In the genomic region with DNA sequence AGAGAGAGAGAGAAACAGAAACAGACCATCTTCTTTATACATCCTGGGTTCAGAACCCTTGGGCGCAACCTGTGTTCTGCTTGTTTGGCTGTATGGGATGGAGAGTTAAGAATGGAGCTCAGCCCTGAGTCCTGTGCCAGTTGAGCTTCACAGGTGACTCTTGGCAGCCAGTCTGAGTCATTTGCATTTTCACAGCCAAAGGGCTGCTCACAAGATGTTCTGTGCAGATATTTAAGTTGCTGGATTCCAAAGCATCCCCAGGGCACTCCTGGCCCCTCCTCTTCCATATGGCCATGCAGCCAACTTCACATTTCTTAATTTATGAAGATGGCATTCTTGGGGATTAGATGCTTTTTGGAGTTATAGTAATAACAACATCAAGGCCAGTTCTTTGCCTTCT, we compare ENCODE assay signal across 14 cellular contexts.
A peak's percentile ranks its signal among the peaks of the same experiment; 100 is the strongest.
DNase-seq lines count a peak whose midpoint lies in the region; ATAC-seq and TF ChIP-seq lines count a peak whose summit lies in the region.
"Had no signal": no experiment of that assay in that cellular context is flagged by ENCODE, and none has a peak within 500 bp of the region (broad histone marks: within the 10 kb centered on the region; RNA-seq: fewer than 3 reads in every experiment).

No MANE protein-coding gene starts in this region.

- POLR2A ChIA-PET in SK-N-SH (lab: Yijun Ruan, JAX) = no interaction called here

- no peak overlapping the region for H3K9ac ChIP-seq in SK-N-SH
- no peak overlapping the region for H3K9ac ChIP-seq in neural progenitor cell

- H3F3A ChIP-seq in SK-N-SH (replicated peaks; ENCODE audit: insufficient read depth) (peaks cover 11% of the 10 kb centered on the region), neural progenitor cell (ENCODE audit: low read depth) (no peaks in the 10 kb centered on the region)

- H3K36me3 ChIP-seq in SK-N-SH (replicated peaks in 1 of 2; ENCODE audit: control insufficient read depth in 1 of 2, insufficient read depth in 2 of 2, low read length in 1 of 2) (no peaks in the 10 kb centered on the region), neural progenitor cell (no peaks in the 10 kb centered on the region)
- H3K36me3 ChIP-seq: MG63 had no signal

- no peak overlapping the region for H2AFZ ChIP-seq in SK-N-SH (ENCODE audit: low read depth)
- no peak overlapping the region for H2AFZ ChIP-seq in neural progenitor cell (replicated peaks)

- CTCF ChIA-PET in SK-N-SH (lab: Yijun Ruan, JAX) = interaction anchor here (0.9 kb wide), 1 partner anchor 12 kb away, joined by 7 read pairs; no protein-coding TSS in a partner anchor

- peaks cover 4% of the 10 kb centered on the region for H3K4me1 Mint-ChIP-seq in neural progenitor cell

- no peak overlapping the region for H3K4me2 ChIP-seq in SK-N-SH
- no peak overlapping the region for H3K4me2 ChIP-seq in neural progenitor cell

- H3K27me3 ChIP-seq in SK-N-SH (ENCODE audit: insufficient read depth) = no peaks in the 10 kb centered on the region
- H3K27me3 ChIP-seq in neural progenitor cell = no peaks in the 10 kb centered on the region
- H3K27me3 ChIP-seq: MG63 had no signal

- no peak for TF ChIP-seq CTCF in SK-N-SH (IDR thresholded peaks at IDR 0.05)
- no peak for TF ChIP-seq CTCF in epithelial cell of esophagus (IDR thresholded peaks at IDR 0.05; ENCODE audit: insufficient read depth, low read depth, low read length, missing control alignments)
- TF ChIP-seq CTCF in neural progenitor cell (IDR thresholded peaks at IDR 0.05) = no peak

- 63% methylated on average over 1 of the region's 1 CpG for WGBS in SK-N-SH (ENCODE audit: low lambda C conversion rate)

- H3K9me2 ChIP-seq in SK-N-SH = no peaks in the 10 kb centered on the region

- DNase-seq in SK-N-SH (no peak), NCI-H524 (lab: John Stamatoyannopoulos, UW) (peak; percentile 26 to 75), epithelial cell of esophagus (ENCODE audit: low read depth) (peak; percentile 29), superior temporal gyrus (ENCODE audit: extremely low spot score) (peak; percentile 49), D341Med (ENCODE audit: low spot score) (no peak), neural progenitor cell (ENCODE audit: low spot score) (no peak), COLO668 (lab: John Stamatoyannopoulos, UW; ENCODE audit: unreplicated experiment) (no peak)
- DNase-seq: HFFc6, MG63, NCI-H1092, NCI-H2081 treated with DMSO at 0.1 percent for 48 hours, NCI-H2227 treated with DMSO at 0.1 percent for 48 hours, SHP77 treated with DMSO at 0.1 percent for 48 hours had no signal

- H3K79me2 ChIP-seq in SK-N-SH (ENCODE audit: insufficient read depth) (no peaks in the 10 kb centered on the region), neural progenitor cell (ENCODE audit: low read depth) (no peaks in the 10 kb centered on the region)

- no peak overlapping the region for H3K4me3 Mint-ChIP-seq in neural progenitor cell
- H3K4me3 Mint-ChIP-seq: HFFc6 had no signal

- peaks cover 4% of the 10 kb centered on the region for H3K27me3 Mint-ChIP-seq in neural progenitor cell (ENCODE audit: insufficient read depth, low read depth)

- no peak overlapping the region for H3K27ac ChIP-seq in SK-N-SH (ENCODE audit: low read depth in 2 of 2, low read length in 1 of 2)
- no peak overlapping the region for H3K27ac ChIP-seq in neural progenitor cell

- H3K27ac Mint-ChIP-seq in neural progenitor cell = no peak overlapping the region
- H3K27ac Mint-ChIP-seq: HFFc6 had no signal

- H3K9me3 ChIP-seq in SK-N-SH (no peaks in the 10 kb centered on the region), neural progenitor cell (ENCODE audit: low read depth) (no peaks in the 10 kb centered on the region)
- H3K9me3 ChIP-seq: MG63 had no signal

- ATAC-seq in SK-N-SH treated with all-trans-retinoic acid at 6 μM for 48 hours = no peak

- peaks cover 4% of the 10 kb centered on the region for H3K9me3 Mint-ChIP-seq in neural progenitor cell
- H3K9me3 Mint-ChIP-seq: HFFc6 had no signal

- H4K20me1 ChIP-seq in SK-N-SH (ENCODE audit: insufficient read depth) (no peaks in the 10 kb centered on the region), neural progenitor cell (ENCODE audit: low read depth) (no peaks in the 10 kb centered on the region)

- no peak overlapping the region for H3K4me3 ChIP-seq in SK-N-SH (ENCODE audit: low read depth in 2 of 2, low read length in 1 of 2)
- no peak overlapping the region for H3K4me3 ChIP-seq in epithelial cell of esophagus (ENCODE audit: low read length)
- no peak overlapping the region for H3K4me3 ChIP-seq in neural progenitor cell
- H3K4me3 ChIP-seq: MG63 had no signal

- TF ChIP-seq RAD21 in SK-N-SH (IDR thresholded peaks at IDR 0.05; ENCODE audit: low read length) = no peak

- H3K4me1 ChIP-seq in SK-N-SH (ENCODE audit: control insufficient read depth in 1 of 2, insufficient read depth in 2 of 2, low read depth in 1 of 2, low read length in 1 of 2) (peaks cover 11 to 12% of the 10 kb centered on the region in 2 experiments; a peak in 3 of 4 replicates), neural progenitor cell (peaks cover 4% of the 10 kb centered on the region)

- no peak for TF ChIP-seq EP300 in SK-N-SH (IDR thresholded peaks at IDR 0.05; ENCODE audit: borderline replicate concordance in 1 of 2, low read depth in 1 of 2, low read length in 1 of 2)

- H3K36me3 Mint-ChIP-seq in neural progenitor cell = peaks cover 3% of the 10 kb centered on the region

TF ChIP-seq in SK-N-SH, 30 proteins besides CTCF, POLR2A, EP300 and RAD21:
- TF ChIP-seq SIN3A (IDR thresholded peaks at IDR 0.05; ENCODE audit: borderline replicate concordance, low read depth, low read length) (no peak), FOXJ3 (CRISPR knock-in tag; IDR thresholded peaks at IDR 0.05) (no peak), POLR2AphosphoS5 (IDR thresholded peaks at IDR 0.05; ENCODE audit: low read depth, low read length) (no peak), NFIC (IDR thresholded peaks at IDR 0.05; ENCODE audit: borderline replicate concordance) (peak; percentile 29; the same call in 1 of the 2 replicates), TCF12 (IDR thresholded peaks at IDR 0.05) (peak; percentile 46)

TF ChIP-seq in SK-N-SH treated with all-trans-retinoic acid at 6 μM for 48 hours, 23 proteins besides CTCF, POLR2A, EP300 and RAD21:
- no peak for TF ChIP-seq PPARA (CRISPR knock-in tag; IDR thresholded peaks at IDR 0.05; ENCODE audit: borderline replicate concordance)

Comparison
In these comparisons a context has a peak if more than half of its experiments do, and no peak if none do; other contexts are left out.
1. DNase-seq: peak in NCI-H524 (2 of 2), epithelial cell of esophagus (single experiment) and superior temporal gyrus (single experiment); none in SK-N-SH (single experiment), D341Med (single experiment), neural progenitor cell (single experiment) and COLO668 (single experiment).